ENCODE assay signal across 10 cellular contexts in genomic region chr17:81418710-81419332, GRCh38. TPM values are rescaled to one million over a fixed set of nuclear protein-coding genes. Genes with fewer than 3 reads are reported as not detected.
A peak's percentile ranks its signal among the peaks of the same experiment; 100 is the strongest.
DNase-seq lines count a peak whose midpoint lies in the region; ATAC-seq and TF ChIP-seq lines count a peak whose summit lies in the region.
"Had no signal": no experiment of that assay in that cellular context is flagged by ENCODE, and none has a peak within 500 bp of the region (broad histone marks: within the 10 kb centered on the region; RNA-seq: fewer than 3 reads in every experiment).

No MANE protein-coding gene starts in this region.

- H3K79me2 ChIP-seq in HCT116 (ENCODE audit: insufficient read depth, low read length): peaks cover 4% of the 10 kb centered on the region; the same call in 1 of the 2 replicates

- H3K9ac ChIP-seq in HCT116 (ENCODE audit: low read length): peak overlapping the region; percentile 83
- H3K9ac ChIP-seq in skeletal muscle tissue (ENCODE audit: low read depth in 1 of 3, low read length in 3 of 3): peak overlapping the region in 2 of 3 donors; percentile 20 to 45

- POLR2A ChIA-PET in HCT116 (lab: Charles Lee): interaction anchor here (0.6 to 1.8 kb wide), 7 partner anchors 8 to 89 kb away, joined by 3 to 10 read pairs (median 4); partner anchors contain the start of gene BAHCC1

- H4K20me1 ChIP-seq in HCT116 (ENCODE audit: insufficient read depth): no peaks in the 10 kb centered on the region

- H3K27me3 ChIP-seq in HCT116 (ENCODE audit: insufficient read depth, low read length) (no peaks in the 10 kb centered on the region), gastroesophageal sphincter (no peaks in the 10 kb centered on the region), skeletal muscle tissue (ENCODE audit: control insufficient read depth in 3 of 3, insufficient read depth in 3 of 3, low read length in 3 of 3) (peaks cover 0 to 25% (median 0%) of the 10 kb centered on the region in 3 donors)

- H3K4me3 ChIP-seq in HCT116 (replicated peaks in 1 of 2; ENCODE audit: low read depth in 1 of 2, low read length in 2 of 2): peak overlapping the region; percentile 14 to 59; a peak in 3 of 4 replicates
- H3K4me3 ChIP-seq in gastroesophageal sphincter: peak overlapping the region in 1 of 2 donors; percentile 44
- peak overlapping the region in 1 of 3 donors; percentile 35 for H3K4me3 ChIP-seq in skeletal muscle tissue (ENCODE audit: low read length in 3 of 3)

- peak; percentile 18 for ATAC-seq in HCT116
- ATAC-seq in gastroesophageal sphincter: no peak
- ATAC-seq in activated T-cell treated with anti-CD3 and anti-CD28 coated beads, Interleukin-2, amount 50 U/mL, for 72 hours (replicated peaks in 1 of 2): no peak
- no peak for ATAC-seq in HG03571 (IDR thresholded peaks at IDR 0.05; ENCODE audit: unreplicated experiment)
- no peak for ATAC-seq in HG03342 (IDR thresholded peaks at IDR 0.05; ENCODE audit: unreplicated experiment)

- CTCF ChIA-PET in HCT116 (lab: Charles Lee): interaction anchor here (0.6 to 1.9 kb wide), 7 partner anchors 11 to 123 kb away, joined by 3 to 8 read pairs (median 5); partner anchors contain the start of genes BAHCC1 and SLC38A10

- peak overlapping the region; percentile 84 for H3K27ac ChIP-seq in HCT116 (ENCODE audit: low read depth, low read length)
- H3K27ac ChIP-seq in gastroesophageal sphincter: peak overlapping the region; percentile 91 to 99 (median 96)
- peak overlapping the region; percentile 92 for H3K27ac ChIP-seq in skeletal muscle tissue (ENCODE audit: low read depth, low read length)

- no peak for TF ChIP-seq POLR2A in HCT116 (IDR thresholded peaks at IDR 0.05; ENCODE audit: borderline replicate concordance, extremely low read depth, insufficient read depth, insufficient read length)
- no peak for TF ChIP-seq POLR2A in gastroesophageal sphincter (IDR thresholded peaks at IDR 0.05)

- H3K9me2 ChIP-seq in HCT116 (ENCODE audit: insufficient read depth): no peaks in the 10 kb centered on the region

- H3K36me3 ChIP-seq in HCT116 (ENCODE audit: control insufficient read depth in 1 of 2, insufficient read depth in 2 of 2, low read length in 2 of 2): no peaks in the 10 kb centered on the region
- no peaks in the 10 kb centered on the region for H3K36me3 ChIP-seq in gastroesophageal sphincter
- H3K36me3 ChIP-seq in skeletal muscle tissue (ENCODE audit: control insufficient read depth in 3 of 3, insufficient read depth in 3 of 3, low read length in 3 of 3): no peaks in the 10 kb centered on the region

- no peaks in the 10 kb centered on the region for H3K4me1 Mint-ChIP-seq in activated T-cell treated with anti-CD3 and anti-CD28 coated beads, Interleukin-2, amount 50 U/mL, for 72 hours (ENCODE audit: low read depth)

- H3K4me1 ChIP-seq in HCT116 (ENCODE audit: control insufficient read depth in 1 of 2, insufficient read depth in 2 of 2, low read length in 2 of 2): peaks cover 51 to 71% of the 10 kb centered on the region in 2 experiments
- H3K4me1 ChIP-seq in gastroesophageal sphincter: peaks cover 22 to 92% (median 68%) of the 10 kb centered on the region in 3 donors
- peaks cover 63 to 74% (median 74%) of the 10 kb centered on the region in 3 donors for H3K4me1 ChIP-seq in skeletal muscle tissue (ENCODE audit: control insufficient read depth in 3 of 3, insufficient read depth in 3 of 3, low read length in 3 of 3)

- TF ChIP-seq RAD21 in HCT116 (IDR thresholded peaks at IDR 0.05; ENCODE audit: low read depth): no peak

- no peak for TF ChIP-seq EP300 in gastroesophageal sphincter (IDR thresholded peaks at IDR 0.05)

- WGBS in gastroesophageal sphincter (ENCODE audit: low coverage in 1 of 2), 2 donors: 58% methylated on average over 2 of the region's 14 CpGs; no CpG with 5 or more reads in 1 of the 2 donors

- RAD21 ChIA-PET in HCT116 (lab: Charles Lee; ENCODE audit: low non-redundant PET in 1 of 2, low total read pairs in 2 of 2, uncharacterized antibody in 2 of 2, unreplicated experiment in 2 of 2): interaction anchor here (0.6 to 1.3 kb wide), 7 partner anchors 24 to 127 kb away, joined by 3 to 6 read pairs (median 4); partner anchors contain the start of genes BAHCC1 (in 2 of the 2) and SLC38A10 (in 1 of the 2)

- no peaks in the 10 kb centered on the region for H3K27me3 Mint-ChIP-seq in activated T-cell treated with anti-CD3 and anti-CD28 coated beads, Interleukin-2, amount 50 U/mL, for 72 hours (ENCODE audit: low read depth)

- H3K4me2 ChIP-seq in HCT116 (ENCODE audit: low read length): peak overlapping the region; percentile 98

- TF ChIP-seq CTCF in HCT116 (IDR thresholded peaks at IDR 0.05 in 2 of 3, conservative IDR thresholded peaks at IDR 0.05 in 1 of 3; ENCODE audit: borderline replicate concordance in 1 of 3, insufficient read depth in 1 of 3, low read depth in 2 of 3, low read length in 2 of 3): no peak
- TF ChIP-seq CTCF in gastroesophageal sphincter (IDR thresholded peaks at IDR 0.05): no peak

- intact Hi-C loops in HCT116 (cut with micrococcal nuclease): no loop called here

- no peaks in the 10 kb centered on the region for H3K36me3 Mint-ChIP-seq in activated T-cell treated with anti-CD3 and anti-CD28 coated beads, Interleukin-2, amount 50 U/mL, for 72 hours (ENCODE audit: insufficient read depth in 2 of 2)

- no peak for DNase-seq in HCT116 (ENCODE audit: low read depth, low spot score)
- peak; percentile 77 for DNase-seq in SW480 (ENCODE audit: low spot score)
- no peak for DNase-seq in DMS153 (lab: John Stamatoyannopoulos, UW)
- DNase-seq in activated T-cell treated with anti-CD3 and anti-CD28 coated beads, Interleukin-2, amount 50 U/mL, for 72 hours: no peak
- DNase-seq: activated CD4-positive, alpha-beta T cell treated with anti-CD3 and anti-CD28 coated beads, Interleukin-2, amount 50 U/mL, for 1 hour had no signal

- BruUV-seq in HCT116 (replicated peaks; lab: Mats Ljungman, UMichigan): no TSS peak

- H3K4me3 Mint-ChIP-seq in activated T-cell treated with anti-CD3 and anti-CD28 coated beads, Interleukin-2, amount 50 U/mL, for 72 hours: no peak overlapping the region

- H2AFZ ChIP-seq in HCT116 (ENCODE audit: low read depth, low read length, poor library complexity, severe bottlenecking): no peak overlapping the region

- H3K9me3 ChIP-seq in HCT116 (ENCODE audit: control insufficient read depth in 1 of 2, insufficient read depth in 1 of 2, low read depth in 1 of 2, low read length in 2 of 2): no peaks in the 10 kb centered on the region
- no peaks in the 10 kb centered on the region for H3K9me3 ChIP-seq in gastroesophageal sphincter
- H3K9me3 ChIP-seq in skeletal muscle tissue (ENCODE audit: control insufficient read depth in 3 of 3, low read length in 3 of 3): no peaks in the 10 kb centered on the region

- H3K27ac Mint-ChIP-seq in activated T-cell treated with anti-CD3 and anti-CD28 coated beads, Interleukin-2, amount 50 U/mL, for 72 hours: no peak overlapping the region
- H3K27ac Mint-ChIP-seq: dendritic cell treated with granulocyte-macrophage colony-stimulating factor and Interleukin-4, amounts not matched to agents 40 ng/mL and 50 ng/mL, for 4 days had no signal

- H3K9me3 Mint-ChIP-seq in activated T-cell treated with anti-CD3 and anti-CD28 coated beads, Interleukin-2, amount 50 U/mL, for 72 hours: peaks cover 0 to 2% of the 10 kb centered on the region in 2 donors
- H3K9me3 Mint-ChIP-seq: dendritic cell treated with granulocyte-macrophage colony-stimulating factor and Interleukin-4, amounts not matched to agents 40 ng/mL and 50 ng/mL, for 4 days had no signal

TF ChIP-seq in HCT116, 20 proteins besides CTCF, POLR2A, EP300 and RAD21:
- 0 out of 2 replicates have a peak, but pooled peaks have one; percentile 1 for TF ChIP-seq ZFX (IDR thresholded peaks at IDR 0.05)
- TF ChIP-seq, protein P1, sequence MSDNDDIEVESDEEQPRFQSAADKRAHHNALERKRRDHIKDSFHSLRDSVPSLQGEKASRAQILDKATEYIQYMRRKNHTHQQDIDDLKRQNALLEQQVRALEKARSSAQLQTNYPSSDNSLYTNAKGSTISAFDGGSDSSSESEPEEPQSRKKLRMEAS (IDR thresholded peaks at IDR 0.05): no peak; the same call in 1 of the 2 replicates

RNA-seq across cellular contexts. Expression of gene BAHCC1, which starts 23.6 kb away (rescaled TPM):
- total RNA-seq in HCT116 (2021; ENCODE audit: unreplicated experiment) (45.2 TPM), gastroesophageal sphincter (10 to 100 TPM; 17.5 to 34.3 (median 19.5) TPM), skeletal muscle tissue (8.4 TPM)
- polyA plus RNA-seq in HCT116 (2012): 16.1 and 18.2 TPM in 2 replicates
- total RNA-seq in activated T-cell treated with anti-CD3 and anti-CD28 coated beads, Interleukin-2, amount 50 U/mL, for 72 hours: under 1 TPM; 0.02 to 0.14 TPM
